Comparison of ENCODE assay signal across 10 cellular contexts in genomic region chr15:89401636-89402252, GRCh38.
A peak's percentile ranks its signal among the peaks of the same experiment; 100 is the strongest.
DNase-seq lines count a peak whose midpoint lies in the region; ATAC-seq and TF ChIP-seq lines count a peak whose summit lies in the region.
"Had no signal": no experiment of that assay in that cellular context is flagged by ENCODE, and none has a peak within 500 bp of the region (broad histone marks: within the 10 kb centered on the region; RNA-seq: fewer than 3 reads in every experiment).

No MANE protein-coding gene starts in this region.

- H3K36me3 ChIP-seq in H7 (replicated peaks; ENCODE audit: control insufficient read depth, insufficient read depth, low read length) (no peaks in the 10 kb centered on the region), OCI-LY7 (ENCODE audit: insufficient read depth, low read length) (no peaks in the 10 kb centered on the region)

- no peaks in the 10 kb centered on the region; the same call in 1 of the 2 replicates for H3K9me3 ChIP-seq in AG04450 (ENCODE audit: control insufficient read depth, insufficient read depth, low read length)
- no peaks in the 10 kb centered on the region for H3K9me3 ChIP-seq in OCI-LY7 (ENCODE audit: low read length)

- H3K4me2 ChIP-seq in OCI-LY7 (ENCODE audit: low read length) = no peak overlapping the region

- intact Hi-C loops in OCI-LY7 (cut with micrococcal nuclease; ENCODE audit: unreplicated experiment) = no loop called here

- no peaks in the 10 kb centered on the region for H3K4me1 ChIP-seq in OCI-LY7 (ENCODE audit: insufficient read depth, low read length, poor library complexity, severe bottlenecking)

- no peak overlapping the region for H2AFZ ChIP-seq in OCI-LY7 (ENCODE audit: low read length)

- no peak overlapping the region for H3K27ac ChIP-seq in AG04450 (ENCODE audit: low read depth, low read length)
- no peak overlapping the region for H3K27ac ChIP-seq in OCI-LY7 (ENCODE audit: low read depth, low read length, poor library complexity, severe bottlenecking)

- no peak for TF ChIP-seq CTCF in AG04450 (IDR thresholded peaks at IDR 0.05; ENCODE audit: low read depth, low read length)
- no peak for TF ChIP-seq CTCF in OCI-LY7 (conservative IDR thresholded peaks at IDR 0.05; ENCODE audit: low read length)

- H3K4me3 ChIP-seq in AG04450 (ENCODE audit: low read depth, low read length) = peak overlapping the region; percentile 42
- H3K4me3 ChIP-seq in H7 (ENCODE audit: insufficient read depth, low read depth, low read length) = no peak overlapping the region
- H3K4me3 ChIP-seq in OCI-LY7 (ENCODE audit: low read depth, low read length, poor library complexity, severe bottlenecking) = no peak overlapping the region

- no peak for ATAC-seq in HG02840 (IDR thresholded peaks at IDR 0.05; ENCODE audit: low FRiP score, unreplicated experiment)

- CTCF ChIA-PET in AG04450 (lab: Charles Lee) = interaction anchor here (0.9 to 5.0 kb wide), 3 partner anchors 27 to 43 kb away, joined by 3 to 40 read pairs (median 6); no protein-coding TSS in a partner anchor
- CTCF ChIA-PET in OCI-LY7 (lab: Charles Lee; ENCODE audit: unreplicated experiment) = no interaction called here

- H3K27me3 ChIP-seq in AG04450 (ENCODE audit: control insufficient read depth, insufficient read depth, low read length) (peaks cover 78% of the 10 kb centered on the region), H7 (ENCODE audit: control insufficient read depth, insufficient read depth, low read length) (peaks cover 99% of the 10 kb centered on the region)

- H3K79me2 ChIP-seq in OCI-LY7 (ENCODE audit: insufficient read depth, low read depth, low read length) = no peaks in the 10 kb centered on the region

- DNase-seq in AG04450 (ENCODE audit: low read depth, low spot score) (peak; percentile 20), HCEC 1CT (peak; percentile 58), SIG-M5 treated with dmso at 0.1 percent for 504 hours (lab: John Stamatoyannopoulos, UW; ENCODE audit: unreplicated experiment) (peak; percentile 81), fibroblast of peridontal ligament (ENCODE audit: extremely low read depth) (peak; percentile 72), GM19240 (ENCODE audit: insufficient read length, low spot score) (no peak), H7 (no peak), OCI-LY7 (ENCODE audit: low spot score) (no peak)
- DNase-seq: activated T-cell treated with anti-CD3 and anti-CD28 coated beads, Interleukin-2, amount 50 U/mL, for 1 hour; DND-41 had no signal

- POLR2A ChIA-PET in AG04450 (lab: Yijun Ruan, JAX) (interaction anchor here (0.5 kb wide), 1 partner anchor 105 kb away, joined by 3 read pairs; no protein-coding TSS in a partner anchor), OCI-LY7 (lab: Charles Lee) (interaction anchor here (0.6 to 1.1 kb wide), 2 partner anchors 8 to 40 kb away, joined by 3 read pairs; no protein-coding TSS in a partner anchor)

- H4K20me1 ChIP-seq in OCI-LY7 (ENCODE audit: insufficient read depth, low read length) = no peaks in the 10 kb centered on the region

- no TSS peak for BruUV-seq in OCI-LY7 (replicated peaks; lab: Mats Ljungman, UMichigan)

- H3K9me2 ChIP-seq in OCI-LY7 (ENCODE audit: insufficient read depth, low read length) = no peaks in the 10 kb centered on the region

Comparison
In these comparisons a context has a peak if more than half of its experiments do, and no peak if none do; other contexts are left out.
1. DNase-seq: peak in AG04450 (single experiment), HCEC 1CT (single experiment), SIG-M5 treated with dmso at 0.1 percent for 504 hours (single experiment) and fibroblast of peridontal ligament (single experiment); none in GM19240 (single experiment), H7 (single experiment) and OCI-LY7 (single experiment).